1 cellular context compared by ENCODE assay signal in the genomic region with DNA sequence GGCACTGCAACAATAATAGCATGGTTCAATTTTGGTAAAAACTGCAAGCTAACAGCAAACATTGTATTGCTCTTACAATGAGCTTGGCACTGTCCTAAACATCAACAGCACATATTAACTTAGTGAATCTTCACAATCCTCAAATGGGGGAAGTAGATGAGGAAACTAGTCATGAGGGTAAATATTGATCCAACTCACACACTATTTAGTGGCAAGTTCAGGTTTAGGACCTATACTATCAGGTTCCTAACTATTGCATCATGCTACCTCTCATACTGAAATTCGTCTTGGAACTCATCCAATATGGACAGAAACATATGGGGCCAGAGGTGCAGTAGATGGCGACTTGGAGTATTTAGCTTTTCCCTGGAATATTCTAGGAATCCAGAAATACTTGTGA.
TF ChIP-seq lines count a peak whose summit lies in the region.

No MANE protein-coding gene starts in this region.

TF ChIP-seq in liver, 16 proteins besides CTCF, POLR2A, EP300 and RAD21 (continued from another document):
- TF ChIP-seq, protein P1, sequence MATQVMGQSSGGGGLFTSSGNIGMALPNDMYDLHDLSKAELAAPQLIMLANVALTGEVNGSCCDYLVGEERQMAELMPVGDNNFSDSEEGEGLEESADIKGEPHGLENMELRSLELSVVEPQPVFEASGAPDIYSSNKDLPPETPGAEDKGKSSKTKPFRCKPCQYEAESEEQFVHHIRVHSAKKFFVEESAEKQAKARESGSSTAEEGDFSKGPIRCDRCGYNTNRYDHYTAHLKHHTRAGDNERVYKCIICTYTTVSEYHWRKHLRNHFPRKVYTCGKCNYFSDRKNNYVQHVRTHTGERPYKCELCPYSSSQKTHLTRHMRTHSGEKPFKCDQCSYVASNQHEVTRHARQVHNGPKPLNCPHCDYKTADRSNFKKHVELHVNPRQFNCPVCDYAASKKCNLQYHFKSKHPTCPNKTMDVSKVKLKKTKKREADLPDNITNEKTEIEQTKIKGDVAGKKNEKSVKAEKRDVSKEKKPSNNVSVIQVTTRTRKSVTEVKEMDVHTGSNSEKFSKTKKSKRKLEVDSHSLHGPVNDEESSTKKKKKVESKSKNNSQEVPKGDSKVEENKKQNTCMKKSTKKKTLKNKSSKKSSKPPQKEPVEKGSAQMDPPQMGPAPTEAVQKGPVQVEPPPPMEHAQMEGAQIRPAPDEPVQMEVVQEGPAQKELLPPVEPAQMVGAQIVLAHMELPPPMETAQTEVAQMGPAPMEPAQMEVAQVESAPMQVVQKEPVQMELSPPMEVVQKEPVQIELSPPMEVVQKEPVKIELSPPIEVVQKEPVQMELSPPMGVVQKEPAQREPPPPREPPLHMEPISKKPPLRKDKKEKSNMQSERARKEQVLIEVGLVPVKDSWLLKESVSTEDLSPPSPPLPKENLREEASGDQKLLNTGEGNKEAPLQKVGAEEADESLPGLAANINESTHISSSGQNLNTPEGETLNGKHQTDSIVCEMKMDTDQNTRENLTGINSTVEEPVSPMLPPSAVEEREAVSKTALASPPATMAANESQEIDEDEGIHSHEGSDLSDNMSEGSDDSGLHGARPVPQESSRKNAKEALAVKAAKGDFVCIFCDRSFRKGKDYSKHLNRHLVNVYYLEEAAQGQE (IDR thresholded peaks at IDR 0.05) = peak; percentile 12
- TF ChIP-seq GABPA (IDR thresholded peaks at IDR 0.05 in 1 of 2, conservative IDR thresholded peaks at IDR 0.05 in 1 of 2) = peak in 1 of 2 donors; percentile 45
- TF ChIP-seq, protein P2, sequence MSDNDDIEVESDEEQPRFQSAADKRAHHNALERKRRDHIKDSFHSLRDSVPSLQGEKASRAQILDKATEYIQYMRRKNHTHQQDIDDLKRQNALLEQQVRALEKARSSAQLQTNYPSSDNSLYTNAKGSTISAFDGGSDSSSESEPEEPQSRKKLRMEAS (IDR thresholded peaks at IDR 0.05) = peak; percentile 61
- peak; percentile 79 for TF ChIP-seq FOXA2 (IDR thresholded peaks at IDR 0.05)
- TF ChIP-seq TAF1 (conservative IDR thresholded peaks at IDR 0.05) = no peak
- no peak for TF ChIP-seq NR2F2 (IDR thresholded peaks at IDR 0.05)
- peak in 1 of 2 donors; percentile 63 for TF ChIP-seq EGR1 (IDR thresholded peaks at IDR 0.05; ENCODE audit: low read depth in 2 of 2)
- TF ChIP-seq SP1 (IDR thresholded peaks at IDR 0.05) = peak; percentile 66
- TF ChIP-seq FOXA1 (IDR thresholded peaks at IDR 0.05) = no peak
- peak; percentile 40 to 73 for TF ChIP-seq HNF4A (conservative IDR thresholded peaks at IDR 0.05)
- TF ChIP-seq, protein P3, sequence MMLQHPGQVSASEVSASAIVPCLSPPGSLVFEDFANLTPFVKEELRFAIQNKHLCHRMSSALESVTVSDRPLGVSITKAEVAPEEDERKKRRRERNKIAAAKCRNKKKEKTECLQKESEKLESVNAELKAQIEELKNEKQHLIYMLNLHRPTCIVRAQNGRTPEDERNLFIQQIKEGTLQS (IDR thresholded peaks at IDR 0.05) = peak; percentile 81
